8 cellular contexts compared by ENCODE assay signal in the genomic region with DNA sequence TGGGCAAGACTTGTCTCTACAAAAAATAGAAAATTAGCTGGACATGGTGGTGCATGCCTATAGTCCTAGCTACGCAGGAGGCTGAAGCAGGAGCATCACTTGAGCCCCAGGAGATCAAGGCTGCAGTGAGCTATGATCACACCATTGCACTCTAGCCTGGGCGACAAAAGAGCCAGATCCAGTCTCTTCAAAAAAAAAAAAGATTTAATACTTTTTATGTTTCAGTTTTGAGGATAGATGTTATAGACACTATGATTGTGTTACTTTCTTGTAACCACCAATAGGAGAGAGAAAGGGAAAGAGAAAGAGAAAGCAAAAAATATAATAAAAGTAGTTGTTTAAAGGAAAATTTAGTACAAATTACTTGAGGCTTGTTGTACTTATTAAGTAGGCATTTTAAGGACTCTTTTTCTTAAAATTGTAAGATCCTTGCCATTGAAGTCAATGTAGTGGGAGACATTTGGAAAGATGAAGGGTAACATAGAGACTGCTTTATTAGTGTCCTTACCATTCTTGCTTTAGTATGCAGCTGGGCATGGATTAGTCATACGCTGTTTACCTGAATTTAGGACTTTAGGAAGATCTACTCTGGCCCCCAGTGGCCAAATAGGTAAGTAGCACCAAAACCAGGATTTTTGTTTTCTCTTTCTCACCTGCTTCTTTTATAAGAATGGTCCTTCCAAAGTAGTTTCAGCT. TPM values are rescaled to one million over a fixed set of nuclear protein-coding genes. Genes with fewer than 3 reads are reported as not detected.
DNase-seq lines count a peak whose midpoint lies in the region; ATAC-seq and TF ChIP-seq lines count a peak whose summit lies in the region.

No MANE protein-coding gene starts in this region.

- no peak overlapping the region for H3K4me3 ChIP-seq in gastrocnemius medialis

- in situ Hi-C loops in gastrocnemius medialis (cut with MboI; ENCODE audit: low sequenced_read_pairs in 4 of 4) = no loop called here

- no peak overlapping the region for H3K4me3 Mint-ChIP-seq in activated naive CD4-positive, alpha-beta T cell treated with anti-CD3 and anti-CD28 coated beads for 36 hours
- H3K4me3 Mint-ChIP-seq in glutamatergic neuron (ENCODE audit: unreplicated experiment) = no peak overlapping the region

- no peak overlapping the region for H3K27ac Mint-ChIP-seq in activated naive CD4-positive, alpha-beta T cell treated with anti-CD3 and anti-CD28 coated beads for 36 hours
- no peak overlapping the region for H3K27ac Mint-ChIP-seq in glutamatergic neuron (ENCODE audit: unreplicated experiment)

- H3K27me3 Mint-ChIP-seq in activated naive CD4-positive, alpha-beta T cell treated with anti-CD3 and anti-CD28 coated beads for 36 hours (ENCODE audit: low read depth) = no peaks in the 10 kb centered on the region
- H3K27me3 Mint-ChIP-seq in glutamatergic neuron (ENCODE audit: unreplicated experiment) = no peaks in the 10 kb centered on the region

- CTCF ChIA-PET in activated naive CD4-positive, alpha-beta T cell treated with anti-CD3 and anti-CD28 coated beads for 36 hours (lab: Charles Lee) = interaction anchor here (0.6 to 3.5 kb wide), 11 partner anchors 36 to 934 kb away, joined by 3 to 29 read pairs (median 5); no protein-coding TSS in a partner anchor

- no peaks in the 10 kb centered on the region for H3K27me3 ChIP-seq in gastrocnemius medialis

- H3K36me3 ChIP-seq in gastrocnemius medialis = no peaks in the 10 kb centered on the region

- peak; percentile 88 to 89 for ATAC-seq in activated CD4-positive, CD25-positive, alpha-beta regulatory T cell treated with anti-CD3 and anti-CD28 coated beads, Interleukin-2, amount 50 U/mL, for 24 hours
- peak; percentile 90 for ATAC-seq in GM21381 (IDR thresholded peaks at IDR 0.05; ENCODE audit: unreplicated experiment)
- ATAC-seq in HG03565 (IDR thresholded peaks at IDR 0.05; ENCODE audit: unreplicated experiment) = peak; percentile 79
- ATAC-seq in gastrocnemius medialis = peak in 1 of 2 donors; percentile 62

- no peaks in the 10 kb centered on the region for H3K9me3 Mint-ChIP-seq in activated naive CD4-positive, alpha-beta T cell treated with anti-CD3 and anti-CD28 coated beads for 36 hours
- H3K9me3 Mint-ChIP-seq in glutamatergic neuron (ENCODE audit: unreplicated experiment) = no peaks in the 10 kb centered on the region

- H3K4me1 Mint-ChIP-seq in activated naive CD4-positive, alpha-beta T cell treated with anti-CD3 and anti-CD28 coated beads for 36 hours (ENCODE audit: low read depth) = peaks cover 3% of the 10 kb centered on the region
- H3K4me1 Mint-ChIP-seq in glutamatergic neuron (ENCODE audit: low read depth, unreplicated experiment) = no peaks in the 10 kb centered on the region

- no peaks in the 10 kb centered on the region for H3K4me1 ChIP-seq in gastrocnemius medialis

- no peak overlapping the region for H3K27ac ChIP-seq in gastrocnemius medialis

- no peaks in the 10 kb centered on the region for H3K36me3 Mint-ChIP-seq in activated naive CD4-positive, alpha-beta T cell treated with anti-CD3 and anti-CD28 coated beads for 36 hours (ENCODE audit: low read depth)
- no peaks in the 10 kb centered on the region for H3K36me3 Mint-ChIP-seq in glutamatergic neuron (ENCODE audit: unreplicated experiment)

- DNase-seq in activated CD4-positive, CD25-positive, alpha-beta regulatory T cell (lab: John Stamatoyannopoulos, UW) = no peak
- DNase-seq in NCI-H526 treated with DMSO at 0.1 percent for 48 hours (lab: John Stamatoyannopoulos, UW) (peak; percentile 42), glutamatergic neuron (no peak), gastrocnemius medialis (no peak)
- peak; percentile 55 for DNase-seq in activated naive CD4-positive, alpha-beta T cell treated with anti-CD3 and anti-CD28 coated beads for 36 hours

- TF ChIP-seq CTCF in glutamatergic neuron (IDR thresholded peaks at IDR 0.05; ENCODE audit: partially characterized antibody, unreplicated experiment) = peak; percentile 59
- peak in 4 of 5 experiments; percentile 29 to 47 (median 36) for TF ChIP-seq CTCF in gastrocnemius medialis (IDR thresholded peaks at IDR 0.05 in 4 of 5, conservative IDR thresholded peaks at IDR 0.05 in 1 of 5)

- no peak for TF ChIP-seq POLR2A in gastrocnemius medialis (IDR thresholded peaks at IDR 0.05)

- intact Hi-C loops in activated naive CD4-positive, alpha-beta T cell treated with anti-CD3 and anti-CD28 coated beads for 36 hours (cut with micrococcal nuclease) = loop anchor here (1.0 to 2.0 kb wide), 6 partner anchors 68 to 862 kb away; a partner anchor contains a TSS
- intact Hi-C loops in gastrocnemius medialis (cut with DNase I; ENCODE audit: low total_unique reads) = loop anchor here (2.0 kb wide), 1 partner anchor 74 kb away; a partner anchor contains a TSS

- no peaks in the 10 kb centered on the region for H3K9me3 ChIP-seq in gastrocnemius medialis

RNA-seq across cellular contexts. Expression of a gene that starts 35.1 kb away (rescaled TPM):
- total RNA-seq in activated naive CD4-positive, alpha-beta T cell treated with anti-CD3 and anti-CD28 coated beads for 36 hours = 1 to 10 TPM; 5.4 TPM
- total RNA-seq in glutamatergic neuron (ENCODE audit: unreplicated experiment) (1.6 TPM), gastrocnemius medialis (1 to 10 TPM in 3 of 4 donors, under 1 TPM in 1; 0.92 to 3.5 (median 2.3) TPM)

Comparison
In these comparisons a context has a peak if more than half of its experiments do, and no peak if none do; other contexts are left out.
1. DNase-seq: peak in NCI-H526 treated with DMSO at 0.1 percent for 48 hours (single experiment) and activated naive CD4-positive, alpha-beta T cell treated with anti-CD3 and anti-CD28 coated beads for 36 hours (single experiment); none in activated CD4-positive, CD25-positive, alpha-beta regulatory T cell (0 of 4), glutamatergic neuron (single experiment) and gastrocnemius medialis (0 of 2).